In genomic region chr10:10727812-10728211, GRCh38 we compare ENCODE assay signal across 20 cellular contexts.
"Had no signal": no experiment of that assay in that cellular context is flagged by ENCODE, and none has a peak within 500 bp of the region (broad histone marks: within the 10 kb centered on the region; RNA-seq: fewer than 3 reads in every experiment).

No MANE protein-coding gene starts in this region.

- ATAC-seq: gastrocnemius medialis; left cardiac atrium; left lung; naive thymus-derived CD8-positive, alpha-beta T cell; psoas muscle; right cardiac atrium; stimulated activated memory B cell treated with anti-CD40 and anti-IgM and Interleukin-4, amounts not matched to agents 10 μg/mL and 1 μg/mL and 100 μg/mL, for 72 hours had no signal

- DNase-seq: dermis blood vessel endothelial cell; effector memory CD4-positive, alpha-beta T cell; gastrocnemius medialis; kidney; left lung; mesendoderm; midbrain; nephron progenitor cell; occipital lobe; psoas muscle; upper lobe of left lung had no signal

- H3K27me3 ChIP-seq: gastrocnemius medialis, left lung, ovary, sigmoid colon, tibial nerve, upper lobe of left lung had no signal

- H3K36me3 ChIP-seq: gastrocnemius medialis, left lung, ovary, sigmoid colon, thoracic aorta, tibial nerve, upper lobe of left lung had no signal

- H3K4me3 ChIP-seq: coronary artery, gastrocnemius medialis, left lung, ovary, psoas muscle, sigmoid colon, thoracic aorta, tibial nerve, upper lobe of left lung had no signal

- H3K27ac ChIP-seq: coronary artery, gastrocnemius medialis, left lung, ovary, psoas muscle, sigmoid colon, thoracic aorta, tibial nerve, upper lobe of left lung had no signal

- H3K9me3 ChIP-seq: gastrocnemius medialis, left lung, ovary, psoas muscle, sigmoid colon, thoracic aorta, tibial nerve, upper lobe of left lung had no signal
